ENCODE assay signal across 11 cellular contexts in genomic region chr7:2357165-2357564, GRCh38. TPM values are rescaled to one million over a fixed set of nuclear protein-coding genes. Genes with fewer than 3 reads are reported as not detected.
DNase-seq lines count a peak whose midpoint lies in the region; ATAC-seq and TF ChIP-seq lines count a peak whose summit lies in the region.
"Had no signal": no experiment of that assay in that cellular context is flagged by ENCODE, and none has a peak within 500 bp of the region (broad histone marks: within the 10 kb centered on the region; RNA-seq: fewer than 3 reads in every experiment).

No MANE protein-coding gene starts in this region.

- no peaks in the 10 kb centered on the region for H3K27me3 Mint-ChIP-seq in activated T-helper 1 cell treated with anti-CD3 and anti-CD28 coated beads, Interleukin-12 subunit alpha, Interleukin-12 subunit beta, Interleukin-2, Interleukin-4 antibody, amounts not matched to agents 30 ng/mL and 10 ng/mL and 1 ng/mL, durations not matched to agents 14 hours and 24 hours and 36 hours (ENCODE audit: insufficient read depth)

- H4K20me1 ChIP-seq in BLaER1 treated with 17β-estradiol and CSF1 and Interleukin-3, amounts not matched to agents 10 nM and 100 nM = peaks cover 64 to 74% (median 74%) of the 10 kb centered on the region in 11 experiments

- peaks cover 7% of the 10 kb centered on the region for H3K79me1 ChIP-seq in mesendoderm (ENCODE audit: low read length)

- no peak for TF ChIP-seq CTCF in HEK293 (tag by site-specific recombination; IDR thresholded peaks at IDR 0.05)

- H3K4me1 ChIP-seq in BLaER1 treated with 17β-estradiol and CSF1 and Interleukin-3, amounts not matched to agents 10 nM and 100 nM = peaks cover 63 to 75% (median 70%) of the 10 kb centered on the region in 10 experiments
- H3K4me1 ChIP-seq in HEK293 (ENCODE audit: control insufficient read depth, insufficient read depth, low read length) (peaks cover 19% of the 10 kb centered on the region), mesendoderm (ENCODE audit: control insufficient read depth, low read depth, low read length) (no peaks in the 10 kb centered on the region)

- H3K36me3 ChIP-seq in BLaER1 treated with 17β-estradiol and CSF1 and Interleukin-3, amounts not matched to agents 10 nM and 100 nM = peaks cover 46 to 64% (median 62%) of the 10 kb centered on the region in 11 experiments
- peaks cover 17 to 52% of the 10 kb centered on the region in 2 experiments for H3K36me3 ChIP-seq in HEK293 (ENCODE audit: control insufficient read depth in 2 of 2, insufficient read depth in 1 of 2, low read length in 2 of 2)
- peaks cover 9% of the 10 kb centered on the region for H3K36me3 ChIP-seq in mesendoderm (ENCODE audit: control insufficient read depth, insufficient read depth, low read length)

- peaks cover 30% of the 10 kb centered on the region for H3K36me3 Mint-ChIP-seq in activated T-helper 1 cell treated with anti-CD3 and anti-CD28 coated beads, Interleukin-12 subunit alpha, Interleukin-12 subunit beta, Interleukin-2, Interleukin-4 antibody, amounts not matched to agents 30 ng/mL and 10 ng/mL and 1 ng/mL, durations not matched to agents 14 hours and 24 hours and 36 hours (ENCODE audit: low read depth)

- no peak overlapping the region for H3K18ac ChIP-seq in mesendoderm (ENCODE audit: low read length)

- no peak for DNase-seq in activated T-helper 1 cell treated with anti-CD3 and anti-CD28 coated beads, Interleukin-12 subunit alpha, Interleukin-12 subunit beta, Interleukin-2, Interleukin-4 antibody, amounts not matched to agents 30 ng/mL and 10 ng/mL and 1 ng/mL, durations not matched to agents 14 hours and 24 hours and 36 hours (ENCODE audit: low spot score)
- DNase-seq in mesendoderm (no peak), globus pallidus (ENCODE audit: low spot score) (no peak)
- no peak for DNase-seq in NK-92 treated with Interleukin-12 subunit alpha and Interleukin-12 subunit beta, amount 100 ng/mL, for 24 hours (lab: John Stamatoyannopoulos, UW)
- DNase-seq: islet precursor cell, NCI-H526 had no signal

- no peaks in the 10 kb centered on the region for H3K9me3 Mint-ChIP-seq in activated T-helper 1 cell treated with anti-CD3 and anti-CD28 coated beads, Interleukin-12 subunit alpha, Interleukin-12 subunit beta, Interleukin-2, Interleukin-4 antibody, amounts not matched to agents 30 ng/mL and 10 ng/mL and 1 ng/mL, durations not matched to agents 14 hours and 24 hours and 36 hours

- no peaks in the 10 kb centered on the region for H3K9me3 ChIP-seq in BLaER1 treated with 17β-estradiol and CSF1 and Interleukin-3, amounts not matched to agents 10 nM and 100 nM (replicated peaks in 1 of 11)
- H3K9me3 ChIP-seq in HEK293 (ENCODE audit: control insufficient read depth, insufficient read depth, low read depth, low read length) = no peaks in the 10 kb centered on the region
- H3K9me3 ChIP-seq: adrenal gland had no signal

- H4K8ac ChIP-seq in mesendoderm (ENCODE audit: low read depth, low read length) = no peak overlapping the region

- peaks cover 74% of the 10 kb centered on the region for H3K79me2 ChIP-seq in mesendoderm (ENCODE audit: control insufficient read depth, insufficient read depth, low read length)

- H3K4me2 ChIP-seq in BLaER1 treated with 17β-estradiol and CSF1 and Interleukin-3, amounts not matched to agents 10 nM and 100 nM = peak overlapping the region; percentile 82 to 98 (median 95)
- H3K4me2 ChIP-seq in mesendoderm (ENCODE audit: low read length) = no peak overlapping the region

- peaks cover 35% of the 10 kb centered on the region for H3K4me1 Mint-ChIP-seq in activated T-helper 1 cell treated with anti-CD3 and anti-CD28 coated beads, Interleukin-12 subunit alpha, Interleukin-12 subunit beta, Interleukin-2, Interleukin-4 antibody, amounts not matched to agents 30 ng/mL and 10 ng/mL and 1 ng/mL, durations not matched to agents 14 hours and 24 hours and 36 hours (ENCODE audit: low read depth)

- no peak overlapping the region for H3K4ac ChIP-seq in mesendoderm (ENCODE audit: low read depth, low read length)

- peak overlapping the region in 2 of 11 experiments; percentile 0 to 100; a peak in 2 of 22 replicates for H3K27ac ChIP-seq in BLaER1 treated with 17β-estradiol and CSF1 and Interleukin-3, amounts not matched to agents 10 nM and 100 nM
- H3K27ac ChIP-seq in HEK293 (ENCODE audit: extremely low read depth, low read depth, low read length) (no peak overlapping the region), mesendoderm (ENCODE audit: low read depth, low read length) (no peak overlapping the region)
- H3K27ac ChIP-seq: adrenal gland had no signal

- H4K5ac ChIP-seq in mesendoderm (ENCODE audit: low read length) = no peak overlapping the region

- intact Hi-C loops in activated T-helper 1 cell treated with anti-CD3 and anti-CD28 coated beads, Interleukin-12 subunit alpha, Interleukin-12 subunit beta, Interleukin-2, Interleukin-4 antibody, amounts not matched to agents 30 ng/mL and 10 ng/mL and 1 ng/mL, durations not matched to agents 14 hours and 24 hours and 36 hours (cut with micrococcal nuclease) = loop anchor here (10.0 kb wide), 1 partner anchor 412 kb away; no protein-coding TSS in a partner anchor

- no peak overlapping the region for H2BK120ac ChIP-seq in mesendoderm (ENCODE audit: low read depth, low read length)

- ATAC-seq in GM19467 (IDR thresholded peaks at IDR 0.05; ENCODE audit: unreplicated experiment) (no peak), GM18870 (IDR thresholded peaks at IDR 0.05; ENCODE audit: unreplicated experiment) (no peak)

- peak overlapping the region; percentile 50 for H3K27ac Mint-ChIP-seq in activated T-helper 1 cell treated with anti-CD3 and anti-CD28 coated beads, Interleukin-12 subunit alpha, Interleukin-12 subunit beta, Interleukin-2, Interleukin-4 antibody, amounts not matched to agents 30 ng/mL and 10 ng/mL and 1 ng/mL, durations not matched to agents 14 hours and 24 hours and 36 hours

- no peak overlapping the region for H3K23ac ChIP-seq in mesendoderm (ENCODE audit: low read length)

- H2BK15ac ChIP-seq in mesendoderm (replicated peaks; ENCODE audit: low read depth) = no peak overlapping the region

- peak overlapping the region; percentile 94 to 100 (median 99); a peak in 19 of 22 replicates for H3K9ac ChIP-seq in BLaER1 treated with 17β-estradiol and CSF1 and Interleukin-3, amounts not matched to agents 10 nM and 100 nM
- H3K9ac ChIP-seq in mesendoderm (ENCODE audit: low read length) = no peak overlapping the region

- H3K27me3 ChIP-seq in BLaER1 treated with 17β-estradiol and CSF1 and Interleukin-3, amounts not matched to agents 10 nM and 100 nM = no peaks in the 10 kb centered on the region
- H3K27me3 ChIP-seq in mesendoderm (ENCODE audit: insufficient read depth, low read length, poor library complexity) = no peaks in the 10 kb centered on the region
- H3K27me3 ChIP-seq: adrenal gland had no signal

- H2BK5ac ChIP-seq in mesendoderm (ENCODE audit: low read length) = no peak overlapping the region

- POLR2A ChIA-PET in HEK293 (lab: Yijun Ruan, JAX) = interaction anchor here (0.6 kb wide), 1 partner anchor 25 kb away, joined by 3 read pairs; no protein-coding TSS in a partner anchor

- peak overlapping the region; percentile 89 for H3K4me3 Mint-ChIP-seq in activated T-helper 1 cell treated with anti-CD3 and anti-CD28 coated beads, Interleukin-12 subunit alpha, Interleukin-12 subunit beta, Interleukin-2, Interleukin-4 antibody, amounts not matched to agents 30 ng/mL and 10 ng/mL and 1 ng/mL, durations not matched to agents 14 hours and 24 hours and 36 hours

- whole genome bisulfite sequencing in mesendoderm (ENCODE audit: extremely low coverage, insufficient coverage, low lambda C conversion rate) = no CpG with 5 or more reads among the region's 8 CpGs

- no peak overlapping the region for H2AK5ac ChIP-seq in mesendoderm (ENCODE audit: low read length)

- CTCF ChIA-PET in HEK293 (lab: Yijun Ruan, JAX) = interaction anchor here (0.6 to 0.7 kb wide), 2 partner anchors 111 to 778 kb away, joined by 3 read pairs; no protein-coding TSS in a partner anchor

- peak overlapping the region; percentile 36 for H3K56ac ChIP-seq in mesendoderm (ENCODE audit: low read length)

- peak overlapping the region in 9 of 10 experiments; percentile 88 to 100 (median 98); a peak in 15 of 20 replicates for H3K4me3 ChIP-seq in BLaER1 treated with 17β-estradiol and CSF1 and Interleukin-3, amounts not matched to agents 10 nM and 100 nM
- H3K4me3 ChIP-seq in HEK293 (ENCODE audit: low read depth, low read length) = no peak overlapping the region; the same call in 1 of the 2 replicates
- no peak overlapping the region for H3K4me3 ChIP-seq in mesendoderm (ENCODE audit: low read length)
- H3K4me3 ChIP-seq: adrenal gland had no signal

TF ChIP-seq in HEK293, 187 proteins besides CTCF, POLR2A, EP300 and RAD21 (continues in another document):
- TF ChIP-seq ZNF311 (tag by site-specific recombination; IDR thresholded peaks at IDR 0.05; ENCODE audit: borderline replicate concordance) (no peak), PBX3 (CRISPR knock-in tag; IDR thresholded peaks at IDR 0.05) (no peak)

RNA-seq across cellular contexts. Expression of gene EIF3B, which starts 2.5 kb away (rescaled TPM):
- 269 and 270 TPM in 2 replicates for total RNA-seq in activated T-helper 1 cell treated with anti-CD3 and anti-CD28 coated beads, Interleukin-12 subunit alpha, Interleukin-12 subunit beta, Interleukin-2, Interleukin-4 antibody, amounts not matched to agents 30 ng/mL and 10 ng/mL and 1 ng/mL, durations not matched to agents 14 hours and 24 hours and 36 hours
- polyA plus RNA-seq in mesendoderm (2013, experiment 1 of 2) = 199 TPM
- polyA plus RNA-seq in mesendoderm (2013, experiment 2 of 2) = 193 TPM

RNA-seq across cellular contexts. Expression of gene SNX8, which starts 42.9 kb away (rescaled TPM):
- 40.8 and 41.8 TPM in 2 replicates for total RNA-seq in activated T-helper 1 cell treated with anti-CD3 and anti-CD28 coated beads, Interleukin-12 subunit alpha, Interleukin-12 subunit beta, Interleukin-2, Interleukin-4 antibody, amounts not matched to agents 30 ng/mL and 10 ng/mL and 1 ng/mL, durations not matched to agents 14 hours and 24 hours and 36 hours
- 12.2 TPM for polyA plus RNA-seq in mesendoderm (2013, experiment 1 of 2)
- polyA plus RNA-seq in mesendoderm (2013, experiment 2 of 2) = 12.5 TPM

RNA-seq across cellular contexts. Expression of gene CHST12, which starts 46.2 kb away (rescaled TPM):
- total RNA-seq in activated T-helper 1 cell treated with anti-CD3 and anti-CD28 coated beads, Interleukin-12 subunit alpha, Interleukin-12 subunit beta, Interleukin-2, Interleukin-4 antibody, amounts not matched to agents 30 ng/mL and 10 ng/mL and 1 ng/mL, durations not matched to agents 14 hours and 24 hours and 36 hours = 9.9 and 10.6 TPM in 2 replicates
- 8.7 TPM for polyA plus RNA-seq in mesendoderm (2013, experiment 1 of 2)
- polyA plus RNA-seq in mesendoderm (2013, experiment 2 of 2) = 8.9 TPM

Comparison
In these comparisons a context has a peak if more than half of its experiments do, and no peak if none do; other contexts are left out.
1. H3K4me3 ChIP-seq: peak in BLaER1 treated with 17β-estradiol and CSF1 and Interleukin-3, amounts not matched to agents 10 nM and 100 nM (9 of 10); none in HEK293 (single experiment) and mesendoderm (single experiment).